8 cellular contexts compared by ENCODE assay signal in genomic region chr15:49169880-49170597, GRCh38. TPM values are rescaled to one million over a fixed set of nuclear protein-coding genes. Genes with fewer than 3 reads are reported as not detected.
DNase-seq lines count a peak whose midpoint lies in the region; ATAC-seq and TF ChIP-seq lines count a peak whose summit lies in the region.

Gene GALK2, plus strand, starts transcription at chr15:49170247. Its CDS starts 76 bp downstream, at chr15:49170323.

- no peaks in the 10 kb centered on the region for H3K4me1 ChIP-seq in GM23338 (ENCODE audit: insufficient read depth)

- no peaks in the 10 kb centered on the region for H3K27me3 ChIP-seq in GM23338 (ENCODE audit: insufficient read depth)

- peak; percentile 100 for ATAC-seq in GM23338
- peak; percentile 99 for ATAC-seq in stimulated activated naive CD8-positive, alpha-beta T cell treated with anti-CD3 and anti-CD28 coated beads, Interleukin-15, amount 100 ng/mL, for 72 hours

- peak; percentile 61 for TF ChIP-seq POLR2A in Raji (IDR thresholded peaks at IDR 0.05; ENCODE audit: insufficient read depth, low read depth, low read length)

- no peaks in the 10 kb centered on the region for H3K36me3 ChIP-seq in GM23338 (ENCODE audit: insufficient read depth)

- no peaks in the 10 kb centered on the region for H3F3A ChIP-seq in GM23338 (replicated peaks; ENCODE audit: low read depth)

- H3K4me1 Mint-ChIP-seq in GM23338 (peaks cover 7% of the 10 kb centered on the region), nephron progenitor cell (peaks cover 17% of the 10 kb centered on the region)
- peaks cover 27% of the 10 kb centered on the region for H3K4me1 Mint-ChIP-seq in stimulated activated naive CD8-positive, alpha-beta T cell treated with anti-CD3 and anti-CD28 coated beads, Interleukin-15, amount 100 ng/mL, for 72 hours

- H3K9me2 ChIP-seq in GM23338 (ENCODE audit: insufficient read depth), result no peaks in the 10 kb centered on the region

- H3K36me3 Mint-ChIP-seq in GM23338 (ENCODE audit: low read depth) (peaks cover 5% of the 10 kb centered on the region), nephron progenitor cell (ENCODE audit: low read depth) (peaks cover 17% of the 10 kb centered on the region)

- H3K4me3 Mint-ChIP-seq in GM23338, result peak within 1 kb of the TSS; percentile 93
- peak within 1 kb of the TSS; percentile 95 for H3K4me3 Mint-ChIP-seq in nephron progenitor cell
- H3K4me3 Mint-ChIP-seq in stimulated activated naive CD8-positive, alpha-beta T cell treated with anti-CD3 and anti-CD28 coated beads, Interleukin-15, amount 100 ng/mL, for 72 hours, result peak within 1 kb of the TSS; percentile 86 to 99

- peak within 1 kb of the TSS; percentile 51; the same call in 1 of the 2 replicates for H3K27ac ChIP-seq in GM23338 (ENCODE audit: low read depth)

- no peak for TF ChIP-seq CTCF in GM23338 (conservative IDR thresholded peaks at IDR 0.05; ENCODE audit: low read depth in 2 of 2)
- no peak for TF ChIP-seq CTCF in fibroblast of the aortic adventitia (IDR thresholded peaks at IDR 0.05; ENCODE audit: insufficient read depth, low read length)
- no peak for TF ChIP-seq CTCF in nephron progenitor cell (IDR thresholded peaks at IDR 0.05)

- H3K4me2 ChIP-seq in GM23338, result peak within 1 kb of the TSS; percentile 80

- H2AFZ ChIP-seq in GM23338, result peak within 1 kb of the TSS; percentile 28; the same call in 1 of the 2 replicates

- peak within 1 kb of the TSS; percentile 53 for H3K4me3 ChIP-seq in GM23338
- peak within 1 kb of the TSS; percentile 80 for H3K4me3 ChIP-seq in fibroblast of the aortic adventitia (ENCODE audit: low read depth, low read length)

- peak within 1 kb of the TSS; percentile 90 for H3K27ac Mint-ChIP-seq in GM23338
- H3K27ac Mint-ChIP-seq in nephron progenitor cell, result peak within 1 kb of the TSS; percentile 84
- H3K27ac Mint-ChIP-seq in stimulated activated naive CD8-positive, alpha-beta T cell treated with anti-CD3 and anti-CD28 coated beads, Interleukin-15, amount 100 ng/mL, for 72 hours, result peak within 1 kb of the TSS; percentile 93 to 98

- peaks cover 4% of the 10 kb centered on the region; the same call in 1 of the 3 replicates for H3K9me3 Mint-ChIP-seq in GM23338
- H3K9me3 Mint-ChIP-seq in nephron progenitor cell, result peaks cover 11% of the 10 kb centered on the region
- H3K9me3 Mint-ChIP-seq in stimulated activated naive CD8-positive, alpha-beta T cell treated with anti-CD3 and anti-CD28 coated beads, Interleukin-15, amount 100 ng/mL, for 72 hours, result no peaks in the 10 kb centered on the region

- H4K20me1 ChIP-seq in GM23338 (replicated peaks; ENCODE audit: insufficient read depth), result no peaks in the 10 kb centered on the region

- peaks cover 14% of the 10 kb centered on the region; the same call in 1 of the 2 replicates for H3K79me2 ChIP-seq in GM23338 (replicated peaks; ENCODE audit: insufficient read depth)

- peak; percentile 86 for DNase-seq in Daoy (ENCODE audit: low read depth)
- DNase-seq in GM23338 (ENCODE audit: low spot score), result peak; percentile 98
- DNase-seq in LHCN-M2 (ENCODE audit: low read depth), result peak; percentile 78
- peak; percentile 75 for DNase-seq in activated effector memory CD4-positive, alpha-beta T cell treated with Interleukin-2 at 50 U/mL for 16 hours
- peak; percentile 72 for DNase-seq in fibroblast of the aortic adventitia (ENCODE audit: low read depth)
- DNase-seq in nephron progenitor cell, result peak; percentile 75
- DNase-seq in stimulated activated naive CD8-positive, alpha-beta T cell treated with anti-CD3 and anti-CD28 coated beads, Interleukin-15, amount 100 ng/mL, for 72 hours, result peak; percentile 61 to 78

- H3K27me3 Mint-ChIP-seq in GM23338 (ENCODE audit: insufficient read depth, low read depth, poor library complexity), result peaks cover 3% of the 10 kb centered on the region
- no peaks in the 10 kb centered on the region for H3K27me3 Mint-ChIP-seq in nephron progenitor cell (ENCODE audit: low read depth, poor library complexity)
- no peaks in the 10 kb centered on the region for H3K27me3 Mint-ChIP-seq in stimulated activated naive CD8-positive, alpha-beta T cell treated with anti-CD3 and anti-CD28 coated beads, Interleukin-15, amount 100 ng/mL, for 72 hours

TF ChIP-seq in GM23338, 12 proteins besides CTCF, POLR2A, EP300 and RAD21 (continues in another document):
- TF ChIP-seq ZNF114 (CRISPR knock-in tag; IDR thresholded peaks at IDR 0.05) (no peak), NANOG (IDR thresholded peaks at IDR 0.05; ENCODE audit: borderline replicate concordance) (no peak), POLR2AphosphoS5 (IDR thresholded peaks at IDR 0.05; ENCODE audit: low read depth) (peak; percentile 54; the same call in 1 of the 2 replicates), ETS1 (IDR thresholded peaks at IDR 0.05) (no peak), ZNF462 (CRISPR knock-in tag; IDR thresholded peaks at IDR 0.05) (no peak), CREB1 (CRISPR knock-in tag; IDR thresholded peaks at IDR 0.05; ENCODE audit: low read depth) (peak; percentile 96), EZH2phosphoT487 (IDR thresholded peaks at IDR 0.05; ENCODE audit: unreplicated experiment) (no peak), EZH2 (IDR thresholded peaks at IDR 0.05; ENCODE audit: low read depth, unreplicated experiment) (no peak)

RNA-seq across cellular contexts. Expression of gene GALK2, which starts in this region (rescaled TPM):
- 32.0 and 45.5 TPM in 2 replicates for total RNA-seq in Daoy (2014; rRNA removed; shearing (Covaris generic))
- total RNA-seq in GM23338 (2014; rRNA removed; shearing (Covaris generic)), result 13.3 and 23.0 TPM in 2 replicates
- 9.3 and 11.5 TPM in 2 replicates for polyA plus RNA-seq in GM23338 (2016; fragmentation: Nextera tagmentation; extraction: Ambion mirVana)
- total RNA-seq in LHCN-M2 (2014; rRNA removed) (26.3 and 27.7 TPM in 2 replicates), fibroblast of the aortic adventitia (ENCODE audit: low replicate concordance) (30.9 and 50.5 TPM in 2 replicates)
- polyA plus RNA-seq in LHCN-M2 (2012), result 12.1 TPM

Comparison
In these comparisons a context has a peak if more than half of its experiments do, and no peak if none do; other contexts are left out.
1. Peak in every context shown above with its lines: DNase-seq, ATAC-seq, H3K4me3 ChIP-seq and H3K27ac ChIP-seq.